ENCODE assay signal across 17 cellular contexts in genomic region chr1:190138711-190139110, GRCh38.
A peak's percentile ranks its signal among the peaks of the same experiment; 100 is the strongest.
DNase-seq lines count a peak whose midpoint lies in the region; ATAC-seq and TF ChIP-seq lines count a peak whose summit lies in the region.
"Had no signal": no experiment of that assay in that cellular context is flagged by ENCODE, and none has a peak within 500 bp of the region (broad histone marks: within the 10 kb centered on the region; RNA-seq: fewer than 3 reads in every experiment).

No MANE protein-coding gene starts in this region.

- H3K4me3 Mint-ChIP-seq in GM23338 (no peak overlapping the region), WTC11 (no peak overlapping the region), neural progenitor cell (no peak overlapping the region)
- H3K4me3 Mint-ChIP-seq in activated CD4-positive, alpha-beta memory T cell treated with anti-CD3 and anti-CD28 coated beads, Interleukin-2, amount 10 ng/mL, durations not matched to agents 7 days and 5 days = no peak overlapping the region
- H3K4me3 Mint-ChIP-seq: B cell; CD4-positive, CD25-positive, alpha-beta regulatory T cell; CD8-positive, alpha-beta T cell had no signal

- no peaks in the 10 kb centered on the region for H3K9me3 ChIP-seq in neural progenitor cell (ENCODE audit: low read depth)
- H3K9me3 ChIP-seq: BLaER1, Caco-2 had no signal

- no peaks in the 10 kb centered on the region for H3K27me3 ChIP-seq in GM23338 (ENCODE audit: insufficient read depth)
- H3K27me3 ChIP-seq in neural progenitor cell = no peaks in the 10 kb centered on the region
- H3K27me3 ChIP-seq: BLaER1 had no signal

- peak overlapping the region; percentile 37 for H3K27ac Mint-ChIP-seq in GM23338
- H3K27ac Mint-ChIP-seq in WTC11 = peak overlapping the region; percentile 61; the same call in 1 of the 2 replicates
- H3K27ac Mint-ChIP-seq in neural progenitor cell = no peak overlapping the region
- no peak overlapping the region for H3K27ac Mint-ChIP-seq in activated CD4-positive, alpha-beta memory T cell treated with anti-CD3 and anti-CD28 coated beads, Interleukin-2, amount 10 ng/mL, durations not matched to agents 7 days and 5 days
- H3K27ac Mint-ChIP-seq: B cell; CD4-positive, CD25-positive, alpha-beta regulatory T cell; CD8-positive, alpha-beta T cell had no signal

- TF ChIP-seq CTCF in GM23338 (conservative IDR thresholded peaks at IDR 0.05; ENCODE audit: low read depth in 2 of 2) (no peak), WTC11 (IDR thresholded peaks at IDR 0.05) (no peak), neural progenitor cell (IDR thresholded peaks at IDR 0.05) (no peak)

- H3K36me3 ChIP-seq in GM23338 (ENCODE audit: insufficient read depth) (no peaks in the 10 kb centered on the region), neural progenitor cell (no peaks in the 10 kb centered on the region)
- H3K36me3 ChIP-seq: BLaER1 had no signal

- H3K27ac ChIP-seq in GM23338 (ENCODE audit: low read depth) (no peak overlapping the region), neural progenitor cell (no peak overlapping the region)
- H3K27ac ChIP-seq: BLaER1, C4-2B had no signal

- H3K27me3 Mint-ChIP-seq in GM23338 (ENCODE audit: insufficient read depth, low read depth, poor library complexity) (peaks cover 3% of the 10 kb centered on the region), WTC11 (ENCODE audit: low read depth) (no peaks in the 10 kb centered on the region), neural progenitor cell (ENCODE audit: insufficient read depth, low read depth) (no peaks in the 10 kb centered on the region)
- no peaks in the 10 kb centered on the region for H3K27me3 Mint-ChIP-seq in activated CD4-positive, alpha-beta memory T cell treated with anti-CD3 and anti-CD28 coated beads, Interleukin-2, amount 10 ng/mL, durations not matched to agents 7 days and 5 days
- H3K27me3 Mint-ChIP-seq: B cell; CD4-positive, CD25-positive, alpha-beta regulatory T cell had no signal

- peak overlapping the region; percentile 70 for H2AFZ ChIP-seq in GM23338
- H2AFZ ChIP-seq in neural progenitor cell (replicated peaks) = no peak overlapping the region

- H4K20me1 ChIP-seq in GM23338 (replicated peaks; ENCODE audit: insufficient read depth) (no peaks in the 10 kb centered on the region), neural progenitor cell (ENCODE audit: low read depth) (no peaks in the 10 kb centered on the region)
- H4K20me1 ChIP-seq: BLaER1 had no signal

- CTCF ChIA-PET in WTC11 (lab: Charles Lee) = no interaction called here
- CTCF ChIA-PET in activated CD4-positive, alpha-beta memory T cell treated with anti-CD3 and anti-CD28 coated beads, Interleukin-2, amount 10 ng/mL, durations not matched to agents 7 days and 5 days (lab: Charles Lee) = no interaction called here

- H3K4me3 ChIP-seq in GM23338 (no peak overlapping the region), neural progenitor cell (no peak overlapping the region)
- H3K4me3 ChIP-seq: BLaER1 had no signal

- no peaks in the 10 kb centered on the region for H3K9me3 Mint-ChIP-seq in GM23338
- no peaks in the 10 kb centered on the region for H3K9me3 Mint-ChIP-seq in WTC11
- H3K9me3 Mint-ChIP-seq in neural progenitor cell = no peaks in the 10 kb centered on the region
- peaks cover 12% of the 10 kb centered on the region for H3K9me3 Mint-ChIP-seq in activated CD4-positive, alpha-beta memory T cell treated with anti-CD3 and anti-CD28 coated beads, Interleukin-2, amount 10 ng/mL, durations not matched to agents 7 days and 5 days

- POLR2A ChIA-PET in WTC11 (lab: Charles Lee) = interaction anchor here (0.5 kb wide), 1 partner anchor 11 kb away, joined by 4 read pairs; no protein-coding TSS in a partner anchor
- POLR2A ChIA-PET in activated CD4-positive, alpha-beta memory T cell treated with anti-CD3 and anti-CD28 coated beads, Interleukin-2, amount 10 ng/mL, durations not matched to agents 7 days and 5 days (lab: Charles Lee) = no interaction called here

- ATAC-seq in GM23338 (peak; percentile 57), WTC11 (peak; percentile 64), GM21390 (IDR thresholded peaks at IDR 0.05; ENCODE audit: unreplicated experiment) (no peak)
- ATAC-seq: CD8-positive, alpha-beta T cell; HCT116 had no signal

- H3K9me2 ChIP-seq in GM23338 (ENCODE audit: insufficient read depth) = no peaks in the 10 kb centered on the region

- DNase-seq in GM23338 (ENCODE audit: low spot score) (no peak), WTC11 (ENCODE audit: low spot score) (no peak), neural progenitor cell (ENCODE audit: low spot score) (peak; percentile 8), NCI-H2029 treated with DMSO at 0.1 percent for 48 hours (lab: John Stamatoyannopoulos, UW) (no peak)
- DNase-seq in activated CD4-positive, alpha-beta memory T cell treated with anti-CD3 and anti-CD28 coated beads, Interleukin-2, amount 10 ng/mL, durations not matched to agents 7 days and 5 days = no peak
- DNase-seq: Caco-2; CD4-positive, CD25-positive, alpha-beta regulatory T cell; CD8-positive, alpha-beta T cell; DMS153; DND-41; GOT3; H7 had no signal

- no peaks in the 10 kb centered on the region for H3K79me2 ChIP-seq in GM23338 (replicated peaks; ENCODE audit: insufficient read depth)
- H3K79me2 ChIP-seq in neural progenitor cell (ENCODE audit: low read depth) = no peaks in the 10 kb centered on the region

- H3K4me2 ChIP-seq in GM23338 (no peak overlapping the region), neural progenitor cell (no peak overlapping the region)
- H3K4me2 ChIP-seq: BLaER1 had no signal

- H3K9ac ChIP-seq in neural progenitor cell = no peak overlapping the region
- H3K9ac ChIP-seq: BLaER1 had no signal

- no peaks in the 10 kb centered on the region for H3F3A ChIP-seq in GM23338 (replicated peaks; ENCODE audit: low read depth)
- H3F3A ChIP-seq in neural progenitor cell (ENCODE audit: low read depth) = no peaks in the 10 kb centered on the region

- H3K4me1 Mint-ChIP-seq in GM23338 (peaks cover 8% of the 10 kb centered on the region), WTC11 (peaks cover 7% of the 10 kb centered on the region), neural progenitor cell (no peaks in the 10 kb centered on the region)
- H3K4me1 Mint-ChIP-seq in activated CD4-positive, alpha-beta memory T cell treated with anti-CD3 and anti-CD28 coated beads, Interleukin-2, amount 10 ng/mL, durations not matched to agents 7 days and 5 days = no peaks in the 10 kb centered on the region
- H3K4me1 Mint-ChIP-seq: B cell; CD4-positive, CD25-positive, alpha-beta regulatory T cell had no signal

- no peaks in the 10 kb centered on the region for H3K36me3 Mint-ChIP-seq in GM23338 (ENCODE audit: low read depth)
- H3K36me3 Mint-ChIP-seq in WTC11 = no peaks in the 10 kb centered on the region
- H3K36me3 Mint-ChIP-seq in neural progenitor cell = no peaks in the 10 kb centered on the region
- H3K36me3 Mint-ChIP-seq in activated CD4-positive, alpha-beta memory T cell treated with anti-CD3 and anti-CD28 coated beads, Interleukin-2, amount 10 ng/mL, durations not matched to agents 7 days and 5 days (ENCODE audit: low read depth) = no peaks in the 10 kb centered on the region
- H3K36me3 Mint-ChIP-seq: CD4-positive, CD25-positive, alpha-beta regulatory T cell; CD8-positive, alpha-beta T cell had no signal

- H3K4me1 ChIP-seq in GM23338 (ENCODE audit: insufficient read depth) (0 out of 2 replicates have a peak, but pooled peaks cover 3% of the 10 kb centered on the region), neural progenitor cell (no peaks in the 10 kb centered on the region)
- H3K4me1 ChIP-seq: BLaER1, Caco-2 had no signal

TF ChIP-seq in GM23338, 12 proteins besides CTCF, POLR2A, EP300 and RAD21 (continues in another document):
- no peak for TF ChIP-seq ZNF114 (CRISPR knock-in tag; IDR thresholded peaks at IDR 0.05)

TF ChIP-seq in WTC11, 78 proteins besides CTCF, POLR2A, EP300 and RAD21:
- TF ChIP-seq MLX (CRISPR knock-in tag; IDR thresholded peaks at IDR 0.05) (no peak), ZNF121 (CRISPR knock-in tag; IDR thresholded peaks at IDR 0.05) (no peak), EMX1 (CRISPR knock-in tag; IDR thresholded peaks at IDR 0.05) (no peak), RORB (CRISPR knock-in tag; IDR thresholded peaks at IDR 0.05) (no peak), IRF2 (CRISPR knock-in tag; IDR thresholded peaks at IDR 0.05; ENCODE audit: borderline replicate concordance, low read depth) (no peak), GRHL2 (CRISPR knock-in tag; IDR thresholded peaks at IDR 0.05; ENCODE audit: insufficient replicate concordance, severe bottlenecking) (no peak), ZMAT4 (CRISPR knock-in tag; IDR thresholded peaks at IDR 0.05) (no peak)

Comparison
In these comparisons a context has a peak if more than half of its experiments do, and no peak if none do; other contexts are left out.
1. H3K27ac Mint-ChIP-seq: peak in GM23338 (single experiment) and WTC11 (single experiment); none in neural progenitor cell (single experiment) and activated CD4-positive, alpha-beta memory T cell treated with anti-CD3 and anti-CD28 coated beads, Interleukin-2, amount 10 ng/mL, durations not matched to agents 7 days and 5 days (single experiment).